ENCODE assay signal across 1 cellular context in genomic region chr16:67514382-67514828, GRCh38.
TF ChIP-seq lines count a peak whose summit lies in the region.

No MANE protein-coding gene starts in this region.

TF ChIP-seq in GM12878, 131 proteins besides CTCF, POLR2A, EP300 and RAD21 (continued from another document):
- TF ChIP-seq JUNB (IDR thresholded peaks at IDR 0.05) (no peak), ATF7 (IDR thresholded peaks at IDR 0.05; ENCODE audit: low read depth) (0 out of 2 replicates have a peak, but pooled peaks have one; percentile 10), POU2F2 (IDR thresholded peaks at IDR 0.05; ENCODE audit: borderline replicate concordance, low read depth, low read length) (0 out of 3 replicates have a peak, but pooled peaks have one; percentile 43)
